8 cellular contexts compared by ENCODE assay signal in the genomic region with DNA sequence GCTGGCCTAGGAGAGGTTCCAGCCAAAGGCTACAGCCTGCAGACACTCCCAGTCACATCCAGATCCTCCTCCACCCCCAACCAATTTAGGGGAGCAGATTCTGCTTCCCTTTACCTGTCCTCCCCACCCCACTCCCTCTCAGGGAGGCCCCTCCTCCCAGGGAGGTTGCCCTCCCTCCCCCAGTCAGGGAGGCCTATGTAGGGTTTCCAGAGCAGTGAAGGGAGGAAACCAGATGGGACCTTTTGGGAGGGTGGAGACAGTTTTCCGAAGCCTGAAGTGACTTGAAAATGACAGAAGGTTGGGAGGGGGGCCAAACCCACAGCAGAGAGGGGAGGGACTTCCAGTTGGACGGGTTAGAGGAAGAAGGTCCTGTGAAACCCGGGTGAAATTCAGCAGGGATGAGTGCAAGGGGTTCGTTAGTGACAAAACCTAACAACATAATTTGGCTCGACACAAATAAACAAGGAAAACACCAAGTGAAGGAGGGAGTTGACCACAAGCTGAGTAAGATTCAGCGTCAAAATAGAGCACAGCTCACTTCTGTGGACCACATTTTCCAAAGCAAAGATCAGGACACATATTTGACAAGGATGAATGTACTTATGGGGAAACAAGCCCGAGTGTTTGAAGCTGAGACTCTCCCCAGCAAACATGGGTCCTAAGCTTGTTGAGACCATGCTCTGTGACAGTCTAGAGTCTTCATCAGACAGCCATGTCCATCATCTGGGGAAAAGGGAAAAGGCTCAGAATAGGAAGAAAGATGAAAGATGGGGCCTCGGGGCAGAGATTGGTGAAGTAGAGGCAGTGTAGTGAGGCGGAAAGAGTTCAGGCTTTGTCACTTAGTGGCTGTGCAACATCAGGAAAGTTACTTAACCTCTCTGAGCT. TPM values are rescaled to one million over a fixed set of nuclear protein-coding genes. Genes with fewer than 3 reads are reported as not detected.
A peak's percentile ranks its signal among the peaks of the same experiment; 100 is the strongest.
DNase-seq lines count a peak whose midpoint lies in the region; ATAC-seq and TF ChIP-seq lines count a peak whose summit lies in the region.

No MANE protein-coding gene starts in this region.

- H3K27me3 ChIP-seq in right cardiac atrium (ENCODE audit: control insufficient read depth, insufficient read depth) (no peaks in the 10 kb centered on the region), stomach (peaks cover 0 to 15% (median 0%) of the 10 kb centered on the region in 3 donors)

- no peaks in the 10 kb centered on the region for H3K36me3 ChIP-seq in stomach

- H3K4me3 ChIP-seq in right cardiac atrium (ENCODE audit: low read length) (peak overlapping the region; percentile 75), stomach (peak overlapping the region; percentile 15 to 52 (median 46))

- peaks cover 4% of the 10 kb centered on the region for H3K36me3 Mint-ChIP-seq in activated naive CD8-positive, alpha-beta T cell treated with anti-CD3 and anti-CD28 coated beads for 36 hours

- H3K27me3 Mint-ChIP-seq in activated naive CD8-positive, alpha-beta T cell treated with anti-CD3 and anti-CD28 coated beads for 36 hours: no peaks in the 10 kb centered on the region

- intact Hi-C loops in right cardiac atrium (cut with DNase I) (loop anchor here in 3 of 4 donors (5.0 kb wide), 3 partner anchors 38 to 103 kb away; a partner anchor contains a TSS), stomach (cut with DNase I; ENCODE audit: low total_unique reads) (no loop called here)

- H3K4me1 Mint-ChIP-seq in activated naive CD8-positive, alpha-beta T cell treated with anti-CD3 and anti-CD28 coated beads for 36 hours: peaks cover 44% of the 10 kb centered on the region

- no peak for TF ChIP-seq CTCF in stomach (IDR thresholded peaks at IDR 0.05)

- H3K4me1 ChIP-seq in right cardiac atrium (ENCODE audit: control insufficient read depth, insufficient read depth, low read length): peaks cover 8% of the 10 kb centered on the region
- peaks cover 10 to 49% (median 34%) of the 10 kb centered on the region in 4 donors for H3K4me1 ChIP-seq in stomach

- H3K27ac ChIP-seq in right cardiac atrium (ENCODE audit: low read length) (peak overlapping the region; percentile 99), stomach (peak overlapping the region; percentile 82 to 93 (median 93))

- no peak for TF ChIP-seq EP300 in stomach (IDR thresholded peaks at IDR 0.05)

- H3K9me3 ChIP-seq in right cardiac atrium (ENCODE audit: control insufficient read depth, low read length) (no peaks in the 10 kb centered on the region), stomach (no peaks in the 10 kb centered on the region)

- DNase-seq in NOMO-1 (lab: John Stamatoyannopoulos, UW; ENCODE audit: unreplicated experiment in 2 of 2) (peak; percentile 55 to 56), right cardiac atrium (peak; percentile 80 to 85 (median 81)), stomach (peak; percentile 58), pons (ENCODE audit: low spot score) (no peak), DMS153 treated with DMSO at 0.1 percent for 48 hours (lab: John Stamatoyannopoulos, UW; ENCODE audit: unreplicated experiment) (no peak)
- peak; percentile 44 for DNase-seq in activated naive CD8-positive, alpha-beta T cell treated with anti-CD3 and anti-CD28 coated beads for 36 hours

- peak overlapping the region; percentile 90 for H3K4me3 Mint-ChIP-seq in activated naive CD8-positive, alpha-beta T cell treated with anti-CD3 and anti-CD28 coated beads for 36 hours

- 30% methylated on average over 9 of the region's 9 CpGs for WGBS in right cardiac atrium
- WGBS in stomach, 5 donors: 33 to 44% (median 38%) methylated on average over 8 to 9 of the region's 9 CpGs

- TF ChIP-seq POLR2A in stomach (IDR thresholded peaks at IDR 0.05): no peak

- ATAC-seq in GM18498 (IDR thresholded peaks at IDR 0.05; ENCODE audit: unreplicated experiment) (peak; percentile 15), HG02678 (IDR thresholded peaks at IDR 0.05; ENCODE audit: unreplicated experiment) (peak; percentile 5), right cardiac atrium (peak; percentile 45 to 58)

- peak overlapping the region; percentile 98 for H3K27ac Mint-ChIP-seq in activated naive CD8-positive, alpha-beta T cell treated with anti-CD3 and anti-CD28 coated beads for 36 hours

- no peaks in the 10 kb centered on the region for H3K9me3 Mint-ChIP-seq in activated naive CD8-positive, alpha-beta T cell treated with anti-CD3 and anti-CD28 coated beads for 36 hours

RNA-seq across cellular contexts. Expression of a gene that starts 46.4 kb away (rescaled TPM):
- total RNA-seq in activated naive CD8-positive, alpha-beta T cell treated with anti-CD3 and anti-CD28 coated beads for 36 hours: 100 to 1,000 TPM; 123 to 129 TPM
- total RNA-seq in right cardiac atrium (10 to 100 TPM; 20.4 to 26.3 (median 24.8) TPM), stomach (10 to 100 TPM in 4 of 5 donors, 1 to 10 TPM in 1; 1.2 to 46.4 (median 20.4) TPM)
- polyA plus RNA-seq in right cardiac atrium (13.9 TPM), stomach (10 to 100 TPM; 10.3 to 19.9 (median 18.6) TPM)

Comparison
In these comparisons a context has a peak if more than half of its experiments do, and no peak if none do; other contexts are left out.
1. DNase-seq: peak in NOMO-1 (2 of 2), activated naive CD8-positive, alpha-beta T cell treated with anti-CD3 and anti-CD28 coated beads for 36 hours (single experiment), right cardiac atrium (3 of 3) and stomach (single experiment); none in pons (single experiment) and DMS153 treated with DMSO at 0.1 percent for 48 hours (single experiment).
2. Peak in every context shown above with its lines, with median percentiles within 50 percentile points of each other: ATAC-seq.